In genomic region chr1:68917456-68917855, GRCh38 we compare ENCODE assay signal across 17 cellular contexts.
"Had no signal": no experiment of that assay in that cellular context is flagged by ENCODE, and none has a peak within 500 bp of the region (broad histone marks: within the 10 kb centered on the region; RNA-seq: fewer than 3 reads in every experiment).

No MANE protein-coding gene starts in this region.

- H3K9me3 ChIP-seq: left ventricle myocardium inferior, SJCRH30 had no signal

- H3K4me3 Mint-ChIP-seq: activated CD8-positive, alpha-beta T cell treated with anti-CD3 and anti-CD28 coated beads, Interleukin-2, amount 10 ng/mL, durations not matched to agents 7 days and 5 days; dendritic cell treated with granulocyte-macrophage colony-stimulating factor and Interleukin-4, amounts not matched to agents 40 ng/mL and 50 ng/mL, for 4 days; endodermal cell; neural crest cell had no signal

- H3K4me1 Mint-ChIP-seq: neural crest cell had no signal

- H3K36me3 ChIP-seq: brain microvascular endothelial cell, heart right ventricle, left ventricle myocardium inferior, ovary, SJCRH30, WERI-Rb-1 had no signal

- H3K27me3 Mint-ChIP-seq: dendritic cell treated with granulocyte-macrophage colony-stimulating factor and Interleukin-4, amounts not matched to agents 40 ng/mL and 50 ng/mL, for 4 days had no signal

- H3K4me3 ChIP-seq: heart right ventricle, left ventricle myocardium inferior, ovary, SJCRH30, skin epidermis had no signal

- H3K27ac ChIP-seq: left ventricle myocardium inferior, ovary, SJCRH30, WERI-Rb-1 had no signal

- H3K9me3 Mint-ChIP-seq: endodermal cell, neural crest cell had no signal

- H3K27ac Mint-ChIP-seq: activated CD8-positive, alpha-beta T cell treated with anti-CD3 and anti-CD28 coated beads, Interleukin-2, amount 10 ng/mL, durations not matched to agents 7 days and 5 days; dendritic cell treated with granulocyte-macrophage colony-stimulating factor and Interleukin-4, amounts not matched to agents 40 ng/mL and 50 ng/mL, for 4 days; endodermal cell had no signal

- H3K4me1 ChIP-seq: SJCRH30 had no signal

- DNase-seq: activated CD4-positive, alpha-beta T cell treated with anti-CD3 and anti-CD28 coated beads for 4 hours; activated CD8-positive, alpha-beta T cell treated with anti-CD3 and anti-CD28 coated beads, Interleukin-2, amount 10 ng/mL, durations not matched to agents 7 days and 5 days; activated naive CD4-positive, alpha-beta T cell treated with Interleukin-2 at 50 U/mL for 16 hours; brain microvascular endothelial cell; endodermal cell; erythroblast; heart right ventricle; islet precursor cell; left ventricle myocardium inferior; mesendoderm; ovary; SJCRH30; trophoblast cell; WERI-Rb-1 had no signal

- ATAC-seq: activated CD8-positive, alpha-beta T cell treated with anti-CD3 and anti-CD28 coated beads, Interleukin-2, amount 10 ng/mL, durations not matched to agents 7 days and 5 days; heart right ventricle had no signal

- H3K27me3 ChIP-seq: brain microvascular endothelial cell, heart right ventricle, ovary, SJCRH30 had no signal
